In the genomic region with DNA sequence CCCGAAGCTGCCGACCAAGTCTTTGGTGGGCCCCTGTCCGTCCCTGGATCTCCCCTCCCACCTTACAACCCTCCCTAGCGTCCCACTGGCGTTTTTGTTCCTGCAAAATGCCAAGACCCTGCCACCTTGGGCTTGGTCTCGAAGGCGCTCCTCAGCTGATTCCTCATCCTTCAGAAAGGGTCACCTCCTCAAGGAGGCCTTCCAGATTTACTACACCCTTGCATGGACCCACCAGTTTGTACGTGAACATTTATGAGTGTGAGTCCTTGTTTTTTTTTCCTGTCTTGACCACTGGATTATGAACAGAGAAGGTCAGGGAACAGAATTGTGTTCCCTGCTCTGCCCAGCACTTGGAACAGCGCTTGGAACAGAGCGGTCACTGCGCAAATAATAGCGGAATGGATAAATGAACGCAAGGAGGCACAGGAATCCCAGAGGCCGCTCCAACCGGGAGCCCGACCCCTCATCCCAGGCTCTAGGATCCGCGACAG, we compare ENCODE assay signal across 9 cellular contexts. TPM values are rescaled to one million over a fixed set of nuclear protein-coding genes. Genes with fewer than 3 reads are reported as not detected.
DNase-seq lines count a peak whose midpoint lies in the region; ATAC-seq and TF ChIP-seq lines count a peak whose summit lies in the region.
"Had no signal": no experiment of that assay in that cellular context is flagged by ENCODE, and none has a peak within 500 bp of the region (broad histone marks: within the 10 kb centered on the region; RNA-seq: fewer than 3 reads in every experiment).

No MANE protein-coding gene starts in this region.

- no peak overlapping the region; the same call in 1 of the 2 replicates for H3K27ac ChIP-seq in DND-41 (ENCODE audit: low read length)
- H3K27ac ChIP-seq in SJCRH30, result peak overlapping the region; percentile 52
- peak overlapping the region in 3 of 4 donors; percentile 67 to 87 (median 84) for H3K27ac ChIP-seq in esophagus squamous epithelium
- H3K27ac ChIP-seq in psoas muscle, result peak overlapping the region; percentile 67

- TF ChIP-seq CTCF in DND-41 (IDR thresholded peaks at IDR 0.05; ENCODE audit: borderline replicate concordance, extremely low read depth, low read length, poor library complexity, severe bottlenecking) (no peak), esophagus squamous epithelium (IDR thresholded peaks at IDR 0.05) (no peak), psoas muscle (IDR thresholded peaks at IDR 0.05) (no peak)

- H2AFZ ChIP-seq in DND-41 (ENCODE audit: low read depth, low read length), result peak overlapping the region; percentile 99

- peak overlapping the region; percentile 93 for H3K9ac ChIP-seq in DND-41 (ENCODE audit: low read depth, low read length)

- peaks cover 14% of the 10 kb centered on the region for H3K27me3 ChIP-seq in DND-41 (ENCODE audit: insufficient read depth, low read length, poor library complexity)
- no peaks in the 10 kb centered on the region for H3K27me3 ChIP-seq in SJCRH30
- H3K27me3 ChIP-seq in esophagus squamous epithelium, result peaks cover 0 to 65% (median 13%) of the 10 kb centered on the region in 4 donors
- peaks cover 0 to 3% (median 0%) of the 10 kb centered on the region in 3 donors for H3K27me3 ChIP-seq in psoas muscle (ENCODE audit: insufficient read depth in 3 of 3, low read length in 2 of 3)

- peaks cover 18% of the 10 kb centered on the region for H3K79me2 ChIP-seq in DND-41 (ENCODE audit: insufficient read depth, low read length)

- no peaks in the 10 kb centered on the region for H3K9me3 ChIP-seq in DND-41 (ENCODE audit: insufficient read depth, low read length, severe bottlenecking)
- no peaks in the 10 kb centered on the region for H3K9me3 ChIP-seq in SJCRH30 (replicated peaks)
- no peaks in the 10 kb centered on the region for H3K9me3 ChIP-seq in esophagus squamous epithelium
- no peaks in the 10 kb centered on the region for H3K9me3 ChIP-seq in psoas muscle

- ATAC-seq in DND-41 (ENCODE audit: insufficient read depth, low read depth) (no peak), psoas muscle (no peak)

- 28 to 31% methylated on average over 11 to 17 of the region's 18 CpGs for WGBS in esophagus squamous epithelium, 2 donors
- WGBS in psoas muscle, 3 donors, result 33 to 39% (median 35%) methylated on average over 18 of the region's 18 CpGs

- no peak for DNase-seq in DND-41
- no peak for DNase-seq in SJCRH30
- DNase-seq in esophagus squamous epithelium (lab: John Stamatoyannopoulos, UW), result no peak
- no peak for DNase-seq in psoas muscle
- no peak for DNase-seq in NCI-H1092 treated with DMSO at 0.1 percent for 48 hours (lab: John Stamatoyannopoulos, UW)
- DNase-seq in NCI-H1105 (lab: John Stamatoyannopoulos, UW), result no peak
- DNase-seq in NCI-H748 treated with DMSO at 0.1 percent for 48 hours (lab: John Stamatoyannopoulos, UW), result no peak
- no peak for DNase-seq in HPDE6-E6E7 (ENCODE audit: extremely low spot score)

- TF ChIP-seq POLR2A in esophagus squamous epithelium (IDR thresholded peaks at IDR 0.05), result no peak

- H4K20me1 ChIP-seq in DND-41 (ENCODE audit: insufficient read depth, low read length), result peaks cover 4% of the 10 kb centered on the region; the same call in 1 of the 2 replicates

- intact Hi-C loops in esophagus squamous epithelium (cut with DNase I) (no loop called here), psoas muscle (cut with DNase I) (no loop called here)

- H3K36me3 ChIP-seq in DND-41 (ENCODE audit: insufficient read depth, low read length) (peaks cover 27% of the 10 kb centered on the region), SJCRH30 (peaks cover 13% of the 10 kb centered on the region), esophagus squamous epithelium (peaks cover 4 to 27% (median 7%) of the 10 kb centered on the region in 3 donors), psoas muscle (ENCODE audit: insufficient read depth in 1 of 2, low read depth in 1 of 2) (peaks cover 7 to 36% of the 10 kb centered on the region in 2 donors)

- peak overlapping the region; percentile 84 to 88; a peak in 3 of 4 replicates for H3K4me3 ChIP-seq in DND-41 (ENCODE audit: low read depth in 1 of 2, low read length in 2 of 2)
- H3K4me3 ChIP-seq in SJCRH30, result peak overlapping the region; percentile 79
- peak overlapping the region; percentile 66 to 86 (median 84) for H3K4me3 ChIP-seq in esophagus squamous epithelium
- H3K4me3 ChIP-seq in psoas muscle, result peak overlapping the region; percentile 93

- H3K4me1 ChIP-seq in DND-41 (ENCODE audit: insufficient read depth, low read length), result peaks cover 24% of the 10 kb centered on the region
- H3K4me1 ChIP-seq in SJCRH30, result peaks cover 30% of the 10 kb centered on the region
- H3K4me1 ChIP-seq in esophagus squamous epithelium, result peaks cover 39 to 81% (median 43%) of the 10 kb centered on the region in 3 donors
- H3K4me1 ChIP-seq in psoas muscle, result peaks cover 32% of the 10 kb centered on the region

- peak overlapping the region; percentile 100 for H3K4me2 ChIP-seq in DND-41 (ENCODE audit: insufficient read depth, low read length)

RNA-seq across cellular contexts. Expression of gene GFER, which starts 0.9 kb away (rescaled TPM):
- 20.6 and 32.2 TPM in 2 replicates for total RNA-seq in SJCRH30 (2014; rRNA removed; shearing (Covaris generic))
- total RNA-seq in esophagus squamous epithelium (10 to 100 TPM in 2 of 4 donors, 1 to 10 TPM in 2; 5.6 to 30.4 (median 13.6) TPM), psoas muscle (10 to 100 TPM; 18.9 to 34.2 (median 28.4) TPM)
- 10 to 100 TPM; 40.0 to 53.2 (median 43.5) TPM for polyA plus RNA-seq in psoas muscle

RNA-seq across cellular contexts. Expression of gene NOXO1, which starts 1.8 kb away (rescaled TPM):
- total RNA-seq in SJCRH30 (2014; rRNA removed; shearing (Covaris generic)), result 0.43 TPM in 1 of 2 replicates, not detected in the other
- 1 to 10 TPM in 2 of 4 donors, under 1 TPM in 2; 0.38 to 4.2 (median 1.8) TPM for total RNA-seq in esophagus squamous epithelium
- total RNA-seq in psoas muscle, result under 1 TPM in 1 of 4 donors, not detected in 3; 0.20 TPM
- polyA plus RNA-seq in psoas muscle, result under 1 TPM; 0.27 to 0.77 (median 0.39) TPM

RNA-seq across cellular contexts. Expression of gene SYNGR3, which starts 6.7 kb away (rescaled TPM):
- 0.73 and 0.81 TPM in 2 replicates for total RNA-seq in SJCRH30 (2014; rRNA removed; shearing (Covaris generic))
- 1 to 10 TPM in 2 of 4 donors, under 1 TPM in 1, not detected in 1; 0.38 to 1.0 (median 1.0) TPM for total RNA-seq in esophagus squamous epithelium
- total RNA-seq in psoas muscle, result under 1 TPM in 3 of 4 donors, not detected in 1; 0.24 to 0.52 (median 0.25) TPM
- polyA plus RNA-seq in psoas muscle, result under 1 TPM; 0.24 to 0.85 (median 0.25) TPM

RNA-seq across cellular contexts. Expression of gene TBL3, which starts 11.2 kb away (rescaled TPM):
- 30.6 and 31.8 TPM in 2 replicates for total RNA-seq in SJCRH30 (2014; rRNA removed; shearing (Covaris generic))
- total RNA-seq in esophagus squamous epithelium (10 to 100 TPM; 32.7 to 48.2 (median 36.7) TPM), psoas muscle (10 to 100 TPM; 31.5 to 41.8 (median 40.7) TPM)
- polyA plus RNA-seq in psoas muscle, result 10 to 100 TPM; 51.6 to 78.0 (median 55.8) TPM

RNA-seq across cellular contexts. Expression of gene RNF151, which starts 16.4 kb away (rescaled TPM):
- not detected in 2 replicates for total RNA-seq in SJCRH30 (2014; rRNA removed; shearing (Covaris generic))
- total RNA-seq in esophagus squamous epithelium, result not detected
- not detected for total RNA-seq in psoas muscle
- not detected for polyA plus RNA-seq in psoas muscle
- total RNA-seq: esophagus mucosa had no signal
